8 cellular contexts compared by ENCODE assay signal in genomic region chr3:159266779-159267178, GRCh38.
DNase-seq lines count a peak whose midpoint lies in the region; ATAC-seq and TF ChIP-seq lines count a peak whose summit lies in the region.

No MANE protein-coding gene starts in this region.

- no peaks in the 10 kb centered on the region for H3K4me1 ChIP-seq in Caco-2
- H3K4me1 ChIP-seq in mammary epithelial cell (ENCODE audit: insufficient read depth, low read length) = no peaks in the 10 kb centered on the region
- no peaks in the 10 kb centered on the region for H3K4me1 ChIP-seq in neuronal stem cell (ENCODE audit: control insufficient read depth in 2 of 2, insufficient read depth in 1 of 2, low read depth in 1 of 2, low read length in 2 of 2)
- H3K4me1 ChIP-seq in gastrocnemius medialis = no peaks in the 10 kb centered on the region

- TF ChIP-seq POLR2A in gastrocnemius medialis (IDR thresholded peaks at IDR 0.05) = no peak

- WGBS in mammary epithelial cell (ENCODE audit: low coverage, missing lambda C conversion rate) = 78% methylated on average over 6 of the region's 6 CpGs
- WGBS in neuronal stem cell (ENCODE audit: extremely low coverage in 2 of 2, insufficient read length in 2 of 2, insufficient replicate concordance in 1 of 2), 2 donors = no CpG with 5 or more reads among the region's 6 CpGs

- no peak overlapping the region for H3K27ac Mint-ChIP-seq in Caco-2 (ENCODE audit: unreplicated experiment)

- H2BK5ac ChIP-seq in neuronal stem cell (ENCODE audit: low read length) = no peak overlapping the region

- TF ChIP-seq CTCF in Caco-2 (IDR thresholded peaks at IDR 0.05; ENCODE audit: insufficient read depth in 1 of 2, low read depth in 1 of 2, low read length in 1 of 2, severe bottlenecking in 1 of 2, unreplicated experiment in 1 of 2) = peak in 1 of 2 experiments; percentile 44
- peak; percentile 52 to 58 for TF ChIP-seq CTCF in mammary epithelial cell (conservative IDR thresholded peaks at IDR 0.05 in 1 of 2, IDR thresholded peaks at IDR 0.05 in 1 of 2; ENCODE audit: extremely low read depth in 1 of 2, insufficient read depth in 1 of 2, low read depth in 1 of 2, low read length in 2 of 2)
- TF ChIP-seq CTCF in gastrocnemius medialis (IDR thresholded peaks at IDR 0.05 in 4 of 5, conservative IDR thresholded peaks at IDR 0.05 in 1 of 5) = no peak

- H2AK5ac ChIP-seq in neuronal stem cell (ENCODE audit: low read depth, low read length) = no peak overlapping the region

- no peak overlapping the region for H4K91ac ChIP-seq in neuronal stem cell (ENCODE audit: low read depth, low read length, poor library complexity)

- CTCF ChIA-PET in Caco-2 (lab: Charles Lee) = interaction anchor here (0.6 to 1.4 kb wide), 2 partner anchors 9 to 388 kb away, joined by 4 to 8 read pairs; no protein-coding TSS in a partner anchor
- CTCF ChIA-PET in mammary epithelial cell (lab: Charles Lee; ENCODE audit: low non-redundant PET) = interaction anchor here (0.9 kb wide), 1 partner anchor 320 kb away, joined by 5 read pairs; no protein-coding TSS in a partner anchor

- H3K4me3 Mint-ChIP-seq in Caco-2 (ENCODE audit: unreplicated experiment) = no peak overlapping the region

- no peaks in the 10 kb centered on the region for H3K4me1 Mint-ChIP-seq in Caco-2 (ENCODE audit: low read depth, unreplicated experiment)

- POLR2A ChIA-PET in Caco-2 (lab: Charles Lee) = no interaction called here

- H3K14ac ChIP-seq in neuronal stem cell (ENCODE audit: low read length) = no peak overlapping the region

- H3K27me3 ChIP-seq in Caco-2 (replicated peaks; ENCODE audit: control insufficient read depth, insufficient read depth, low read length) (no peaks in the 10 kb centered on the region), mammary epithelial cell (ENCODE audit: insufficient read depth, low read length) (peaks cover 2% of the 10 kb centered on the region), neuronal stem cell (ENCODE audit: control insufficient read depth in 3 of 3, insufficient read depth in 3 of 3, low read depth in 1 of 3, low read length in 3 of 3) (no peaks in the 10 kb centered on the region), gastrocnemius medialis (no peaks in the 10 kb centered on the region)

- BruUV-seq in Caco-2 (replicated peaks; lab: Mats Ljungman, UMichigan) = no TSS peak
- no TSS peak for BruUV-seq in mammary epithelial cell (replicated peaks; lab: Mats Ljungman, UMichigan)

- H3K27me3 Mint-ChIP-seq in Caco-2 (ENCODE audit: insufficient read depth, unreplicated experiment) = no peaks in the 10 kb centered on the region

- no peak overlapping the region for H3K18ac ChIP-seq in neuronal stem cell (ENCODE audit: low read length)

- peak; percentile 52 for ATAC-seq in GM18861 (IDR thresholded peaks at IDR 0.05; ENCODE audit: unreplicated experiment)
- ATAC-seq in HG02840 (IDR thresholded peaks at IDR 0.05; ENCODE audit: low FRiP score, unreplicated experiment) = no peak
- ATAC-seq in gastrocnemius medialis = no peak
- ATAC-seq in activated CD4-positive, CD25-positive, alpha-beta regulatory T cell treated with anti-CD3 and anti-CD28 coated beads, Interleukin-2, amount 50 U/mL, for 24 hours = no peak

- no peak overlapping the region for H4K8ac ChIP-seq in neuronal stem cell (ENCODE audit: low read depth, low read length)

- dilution Hi-C loops in mammary epithelial cell (cut with HindIII; ENCODE audit: low sequenced_read_pairs) = loop anchor here (25.0 kb wide), 1 partner anchor 354 kb away; no protein-coding TSS in a partner anchor

- H3K9ac ChIP-seq in mammary epithelial cell (ENCODE audit: insufficient read depth, low read length) (no peak overlapping the region), neuronal stem cell (ENCODE audit: low read depth, low read length, poor library complexity) (no peak overlapping the region)

- no peak overlapping the region for H2BK120ac ChIP-seq in neuronal stem cell (ENCODE audit: low read depth, low read length)

- intact Hi-C loops in Caco-2 (cut with micrococcal nuclease; ENCODE audit: unreplicated experiment) = loop anchor here (10.0 kb wide), 1 partner anchor 618 kb away; no protein-coding TSS in a partner anchor
- intact Hi-C loops in mammary epithelial cell (cut with micrococcal nuclease) = loop anchor here (2.0 to 10.0 kb wide), 4 partner anchors 238 to 1078 kb away; no protein-coding TSS in a partner anchor
- intact Hi-C loops in gastrocnemius medialis (cut with DNase I; ENCODE audit: low total_unique reads) = no loop called here

- no peak overlapping the region for H3K4ac ChIP-seq in neuronal stem cell (ENCODE audit: low read length)

- H3K4me3 ChIP-seq in Caco-2 (ENCODE audit: low read depth, low read length) (no peak overlapping the region), mammary epithelial cell (replicated peaks in 1 of 3; ENCODE audit: insufficient read depth in 1 of 3, low read depth in 2 of 3, low read length in 3 of 3) (no peak overlapping the region), neuronal stem cell (ENCODE audit: low read length in 2 of 2) (no peak overlapping the region), gastrocnemius medialis (no peak overlapping the region)

- no peaks in the 10 kb centered on the region for H3K79me2 ChIP-seq in mammary epithelial cell (ENCODE audit: insufficient read depth, low read length)

- H3K36me3 Mint-ChIP-seq in Caco-2 (ENCODE audit: insufficient read depth, unreplicated experiment) = no peaks in the 10 kb centered on the region

- no peak overlapping the region for H3K27ac ChIP-seq in mammary epithelial cell (ENCODE audit: insufficient read depth, low read depth, low read length)
- no peak overlapping the region for H3K27ac ChIP-seq in neuronal stem cell (replicated peaks; ENCODE audit: low read length)
- H3K27ac ChIP-seq in gastrocnemius medialis = no peak overlapping the region

- H3K9me3 ChIP-seq in Caco-2 (no peaks in the 10 kb centered on the region), mammary epithelial cell (replicated peaks; ENCODE audit: insufficient read depth, low read length) (no peaks in the 10 kb centered on the region), neuronal stem cell (replicated peaks in 1 of 2; ENCODE audit: control insufficient read depth in 2 of 2, insufficient read depth in 1 of 2, low read depth in 1 of 2, low read length in 2 of 2) (peaks cover 0 to 1% of the 10 kb centered on the region in 2 donors), gastrocnemius medialis (no peaks in the 10 kb centered on the region)

- no peak overlapping the region for H3K23ac ChIP-seq in neuronal stem cell (ENCODE audit: low read depth, low read length, poor library complexity)

- no peak overlapping the region for H2BK15ac ChIP-seq in neuronal stem cell (ENCODE audit: low read length)

- H3K9me3 Mint-ChIP-seq in Caco-2 (ENCODE audit: unreplicated experiment) = no peaks in the 10 kb centered on the region

- in situ Hi-C loops in mammary epithelial cell (cut with MboI; ENCODE audit: low sequenced_read_pairs in 2 of 2) = loop anchor here (10.0 to 25.0 kb wide), 5 partner anchors 321 to 746 kb away; no protein-coding TSS in a partner anchor
- in situ Hi-C loops in gastrocnemius medialis (cut with MboI; ENCODE audit: low sequenced_read_pairs in 4 of 4) = loop anchor here in 2 of 4 donors (10.0 to 25.0 kb wide), 3 partner anchors 538 to 746 kb away; no protein-coding TSS in a partner anchor

- peak; percentile 46 to 64 for DNase-seq in Caco-2
- DNase-seq in NCI-H146 treated with DMSO at 0.1 percent for 48 hours (lab: John Stamatoyannopoulos, UW; ENCODE audit: unreplicated experiment) = peak; percentile 26
- DNase-seq in mammary epithelial cell = peak; percentile 42
- DNase-seq in neuronal stem cell (ENCODE audit: low spot score) = peak; percentile 59
- DNase-seq in gastrocnemius medialis = no peak

- H2AFZ ChIP-seq in mammary epithelial cell (ENCODE audit: low read depth, low read length) (no peak overlapping the region), neuronal stem cell (ENCODE audit: low read length) (no peak overlapping the region)

- H4K20me1 ChIP-seq in mammary epithelial cell (ENCODE audit: insufficient read depth, low read length) = no peaks in the 10 kb centered on the region

- no peak overlapping the region for H2BK12ac ChIP-seq in neuronal stem cell (ENCODE audit: low read length)

- H3K79me1 ChIP-seq in neuronal stem cell (ENCODE audit: low read depth, low read length) = no peaks in the 10 kb centered on the region

- H3K4me2 ChIP-seq in mammary epithelial cell (ENCODE audit: insufficient read depth, low read depth, low read length) (no peak overlapping the region), neuronal stem cell (ENCODE audit: insufficient read depth, low read length, poor library complexity, severe bottlenecking) (no peak overlapping the region)

- H3K36me3 ChIP-seq in Caco-2 (ENCODE audit: control insufficient read depth, insufficient read depth, low read length) (no peaks in the 10 kb centered on the region), mammary epithelial cell (ENCODE audit: insufficient read depth, low read length) (no peaks in the 10 kb centered on the region), neuronal stem cell (replicated peaks in 1 of 2; ENCODE audit: control insufficient read depth in 2 of 2, insufficient read depth in 2 of 2, low read length in 2 of 2) (no peaks in the 10 kb centered on the region), gastrocnemius medialis (no peaks in the 10 kb centered on the region)

Comparison
In these comparisons a context has a peak if more than half of its experiments do, and no peak if none do; other contexts are left out.
1. DNase-seq: peak in Caco-2 (2 of 2), NCI-H146 treated with DMSO at 0.1 percent for 48 hours (single experiment), mammary epithelial cell (single experiment) and neuronal stem cell (single experiment); none in gastrocnemius medialis (0 of 2).
2. CTCF ChIP-seq: peak in mammary epithelial cell (2 of 2); none in gastrocnemius medialis (0 of 5).